In genomic region chr6:79135973-79136470, GRCh38 we compare ENCODE assay signal across 28 cellular contexts.
"Had no signal": no experiment of that assay in that cellular context is flagged by ENCODE, and none has a peak within 500 bp of the region (broad histone marks: within the 10 kb centered on the region; RNA-seq: fewer than 3 reads in every experiment).

No MANE protein-coding gene starts in this region.

- H3K4me1 Mint-ChIP-seq: stimulated activated effector memory CD8-positive, alpha-beta T cell treated with anti-CD3 and anti-CD28 coated beads, Interleukin-12 subunit alpha, Interleukin-12 subunit beta, amount 100 ng/mL, for 72 hours; stimulated activated memory B cell treated with anti-CD40 and anti-IgM and Interleukin-4, amounts not matched to agents 10 μg/mL and 1 μg/mL and 100 μg/mL, for 72 hours; stimulated activated naive B cell treated with anti-CD40 and anti-IgM and Interleukin-4, amounts not matched to agents 10 μg/mL and 1 μg/mL and 100 μg/mL, for 72 hours; stimulated activated naive CD8-positive, alpha-beta T cell treated with anti-CD3 and anti-CD28 coated beads, Interleukin-15, amount 100 ng/mL, for 72 hours had no signal

- H3K27ac ChIP-seq: stomach, suprapubic skin, testis, thoracic aorta, thyroid gland, tibial artery, tibial nerve, transverse colon, upper lobe of left lung, upper lobe of right lung, uterus, vagina had no signal

- H3K27me3 Mint-ChIP-seq: type B pancreatic cell had no signal

- H3K27me3 ChIP-seq: stomach, suprapubic skin, testis, thyroid gland, tibial artery, tibial nerve, transverse colon, upper lobe of left lung, upper lobe of right lung, uterus, vagina had no signal

- H3K36me3 ChIP-seq: stomach, suprapubic skin, thoracic aorta, thyroid gland, tibial artery, tibial nerve, transverse colon, upper lobe of left lung, upper lobe of right lung, uterus, vagina had no signal

- H3K27ac Mint-ChIP-seq: stimulated activated effector memory CD8-positive, alpha-beta T cell treated with anti-CD3 and anti-CD28 coated beads, Interleukin-12 subunit alpha, Interleukin-12 subunit beta, amount 100 ng/mL, for 72 hours; stimulated activated memory B cell treated with anti-CD40 and anti-IgM and Interleukin-4, amounts not matched to agents 10 μg/mL and 1 μg/mL and 100 μg/mL, for 72 hours; stimulated activated naive B cell treated with anti-CD40 and anti-IgM and Interleukin-4, amounts not matched to agents 10 μg/mL and 1 μg/mL and 100 μg/mL, for 72 hours; stimulated activated naive CD8-positive, alpha-beta T cell treated with anti-CD3 and anti-CD28 coated beads, Interleukin-15, amount 100 ng/mL, for 72 hours; stimulated activated naive CD8-positive, alpha-beta T cell treated with anti-CD3 and anti-CD28 coated beads, Interleukin-15, Interleukin-2, amounts not matched to agents 100 ng/mL and 50 ng/mL, for 24 hours; type B pancreatic cell had no signal

- H3K4me3 Mint-ChIP-seq: stimulated activated effector memory CD8-positive, alpha-beta T cell treated with anti-CD3 and anti-CD28 coated beads, Interleukin-12 subunit alpha, Interleukin-12 subunit beta, amount 100 ng/mL, for 72 hours; stimulated activated memory B cell treated with anti-CD40 and anti-IgM and Interleukin-4, amounts not matched to agents 10 μg/mL and 1 μg/mL and 100 μg/mL, for 72 hours; stimulated activated naive B cell treated with anti-CD40 and anti-IgM and Interleukin-4, amounts not matched to agents 10 μg/mL and 1 μg/mL and 100 μg/mL, for 72 hours; stimulated activated naive CD8-positive, alpha-beta T cell treated with anti-CD3 and anti-CD28 coated beads, Interleukin-15, amount 100 ng/mL, for 72 hours; stimulated activated naive CD8-positive, alpha-beta T cell treated with anti-CD3 and anti-CD28 coated beads, Interleukin-15, Interleukin-2, amounts not matched to agents 100 ng/mL and 50 ng/mL, for 24 hours; type B pancreatic cell had no signal

- H3K36me3 Mint-ChIP-seq: stimulated activated effector memory CD8-positive, alpha-beta T cell treated with anti-CD3 and anti-CD28 coated beads, Interleukin-12 subunit alpha, Interleukin-12 subunit beta, amount 100 ng/mL, for 72 hours; type B pancreatic cell had no signal

- H3K4me3 ChIP-seq: stomach, suprapubic skin, testis, thoracic aorta, thyroid gland, tibial artery, tibial nerve, transverse colon, upper lobe of left lung, upper lobe of right lung, uterus, vagina had no signal

- DNase-seq: stimulated activated CD4-positive, alpha-beta T cell treated with anti-CD3 and anti-CD28 coated beads, Interleukin-2, amount 100 ng/mL, for 48 hours; stimulated activated CD4-positive, alpha-beta T cell treated with anti-CD3 and anti-CD28 coated beads, Interleukin-4, amount 100 ng/mL, for 1 hour; stimulated activated CD4-positive, alpha-beta T cell treated with anti-CD3 and anti-CD28 coated beads, Interleukin-4, amount 100 ng/mL, for 24 hours; stimulated activated CD4-positive, alpha-beta T cell treated with anti-CD3 and anti-CD28 coated beads, Interleukin-4, amount 100 ng/mL, for 4 hours; stimulated activated CD8-positive, alpha-beta memory T cell treated with anti-CD3 and anti-CD28 coated beads, Interleukin-4, amount 100 ng/mL, for 48 hours; stimulated activated naive B cell treated with anti-CD40 and anti-IgM and Interleukin-4, amounts not matched to agents 10 μg/mL and 1 μg/mL and 100 μg/mL, for 72 hours; stimulated activated naive CD4-positive, alpha-beta T cell; stimulated activated naive CD4-positive, alpha-beta T cell treated with Interleukin-2 at 50 U/mL for 16 hours; stimulated activated naive CD8-positive, alpha-beta T cell treated with anti-CD3 and anti-CD28 coated beads, Interleukin-15, amount 100 ng/mL, for 72 hours; stimulated activated naive CD8-positive, alpha-beta T cell treated with anti-CD3 and anti-CD28 coated beads, Interleukin-15, Interleukin-2, amounts not matched to agents 100 U/mL and 50 U/mL, for 24 hours; stomach; substantia nigra; thyroid gland; tibial artery; transverse colon; trophoblast cell; upper lobe of left lung; upper lobe of right lung; uterus had no signal

- H3K4me1 ChIP-seq: stomach, suprapubic skin, testis, thyroid gland, tibial artery, tibial nerve, transverse colon, upper lobe of left lung, upper lobe of right lung, uterus, vagina had no signal

- H3K9me3 ChIP-seq: testis, thyroid gland, tibial artery, upper lobe of right lung, vagina had no signal

- ATAC-seq: stimulated activated effector memory CD8-positive, alpha-beta T cell treated with anti-CD3 and anti-CD28 coated beads, Interleukin-12 subunit alpha, Interleukin-12 subunit beta, amount 100 ng/mL, for 72 hours; stimulated activated memory B cell treated with anti-CD40 and anti-IgM and Interleukin-4, amounts not matched to agents 10 μg/mL and 1 μg/mL and 100 μg/mL, for 72 hours; stimulated activated naive B cell treated with anti-CD40 and anti-IgM and Interleukin-4, amounts not matched to agents 10 μg/mL and 1 μg/mL and 100 μg/mL, for 72 hours; stimulated activated naive CD8-positive, alpha-beta T cell treated with anti-CD3 and anti-CD28 coated beads, Interleukin-15, amount 100 ng/mL, for 72 hours; stimulated activated naive CD8-positive, alpha-beta T cell treated with anti-CD3 and anti-CD28 coated beads, Interleukin-15, Interleukin-2, amounts not matched to agents 100 U/mL and 50 U/mL, for 24 hours; upper lobe of right lung had no signal
